ENCODE assay signal across 1 cellular context in genomic region chr18:9716375-9716774, GRCh38.
TF ChIP-seq lines count a peak whose summit lies in the region.

No MANE protein-coding gene starts in this region.

TF ChIP-seq in A549, 52 proteins besides CTCF, POLR2A, EP300 and RAD21 (continued from another document):
- no peak for TF ChIP-seq ELK1 (IDR thresholded peaks at IDR 0.05; ENCODE audit: low read depth, low read length)
